19 cellular contexts compared by ENCODE assay signal in genomic region chr17:81741049-81741593, GRCh38. TPM values are rescaled to one million over a fixed set of nuclear protein-coding genes. Genes with fewer than 3 reads are reported as not detected.
A peak's percentile ranks its signal among the peaks of the same experiment; 100 is the strongest.
DNase-seq lines count a peak whose midpoint lies in the region; ATAC-seq, FAIRE-seq and TF ChIP-seq lines count a peak whose summit lies in the region.
"Had no signal": no experiment of that assay in that cellular context is flagged by ENCODE, and none has a peak within 500 bp of the region (broad histone marks: within the 10 kb centered on the region; RNA-seq: fewer than 3 reads in every experiment).

No MANE protein-coding gene starts in this region.

- H3K79me2 ChIP-seq in GM12878 (ENCODE audit: control insufficient read depth, insufficient read depth, low read length), result no peaks in the 10 kb centered on the region

- in situ Hi-C loops in GM12878 (cut with MboI), result no loop called here

- H4K20me1 ChIP-seq in GM12878 (ENCODE audit: control insufficient read depth, insufficient read depth), result no peaks in the 10 kb centered on the region
- H4K20me1 ChIP-seq: BLaER1 treated with 17β-estradiol and CSF1 and Interleukin-3, amounts not matched to agents 10 nM and 100 nM had no signal

- no peak for FAIRE-seq in GM12878 (lab: Jason Lieb, UNC)
- FAIRE-seq: frontal cortex had no signal

- RAD21 ChIA-PET in GM12878 (lab: Charles Lee; ENCODE audit: unreplicated experiment), result no interaction called here

- TF ChIP-seq POLR2A in GM12878 (IDR thresholded peaks at IDR 0.05; ENCODE audit: low read depth, low read length), result no peak

- WGBS in right cardiac atrium, result 45% methylated on average over 22 of the region's 22 CpGs
- 49% methylated on average over 18 of the region's 22 CpGs for WGBS in GM12878 (ENCODE audit: insufficient coverage, insufficient replicate concordance, low lambda C conversion rate, missing lambda C conversion rate)

- SMC1A ChIA-PET in GM12878 (lab: Charles Lee; ENCODE audit: uncharacterized antibody, unreplicated experiment), result no interaction called here

- H2AFZ ChIP-seq in GM12878 (ENCODE audit: control insufficient read depth, low read depth, low read length), result no peak overlapping the region

- no peak overlapping the region for H3K9ac ChIP-seq in GM12878 (ENCODE audit: control insufficient read depth, insufficient read depth, low read length)
- H3K9ac ChIP-seq: BLaER1 treated with 17β-estradiol and CSF1 and Interleukin-3, amounts not matched to agents 10 nM and 100 nM had no signal

- no peaks in the 10 kb centered on the region for H3K9me3 ChIP-seq in right cardiac atrium (ENCODE audit: control insufficient read depth, low read length)
- H3K9me3 ChIP-seq in GM12878 (replicated peaks; ENCODE audit: control insufficient read depth, insufficient read depth, low read length), result no peaks in the 10 kb centered on the region
- H3K9me3 ChIP-seq in mucosa of descending colon, result no peaks in the 10 kb centered on the region
- H3K9me3 ChIP-seq: BLaER1 treated with 17β-estradiol and CSF1 and Interleukin-3, amounts not matched to agents 10 nM and 100 nM; right atrium auricular region; SJCRH30 had no signal

- DNase-seq in right cardiac atrium (no peak), Right ventricle myocardium superior (no peak), GM12878 (ENCODE audit: low read depth, low spot score) (no peak), mucosa of descending colon (no peak)
- DNase-seq in activated CD4-positive, CD25-positive, alpha-beta regulatory T cell treated with anti-CD3 and anti-CD28 coated beads, Interleukin-2, amount 50 U/mL, for 72 hours, result no peak
- DNase-seq in central memory CD4-positive, alpha-beta T cell, result no peak
- DNase-seq: activated CD4-positive, alpha-beta T cell treated with anti-CD3 and anti-CD28 coated beads for 48 hours; activated CD8-positive, alpha-beta memory T cell treated with anti-CD3 and anti-CD28 coated beads, Interleukin-2, amount 10 ng/mL, durations not matched to agents 7 days and 5 days; effector CD8-positive, alpha-beta T cell; GOT3; NCI-H1694; nucleus accumbens; PC-3 had no signal

- TF ChIP-seq EP300 in GM12878 (IDR thresholded peaks at IDR 0.05; ENCODE audit: borderline replicate concordance in 1 of 2, control insufficient read depth in 1 of 2, low read depth in 2 of 2, low read length in 2 of 2), result no peak

- POLR2A ChIA-PET in GM12878 (lab: Charles Lee), result no interaction called here

- H3K36me3 ChIP-seq in GM12878 (ENCODE audit: control insufficient read depth in 2 of 2, insufficient read depth in 2 of 2, low read length in 1 of 2), result no peaks in the 10 kb centered on the region
- H3K36me3 ChIP-seq in mucosa of descending colon (ENCODE audit: low read depth), result no peaks in the 10 kb centered on the region
- H3K36me3 ChIP-seq: BLaER1 treated with 17β-estradiol and CSF1 and Interleukin-3, amounts not matched to agents 10 nM and 100 nM; right atrium auricular region; SJCRH30 had no signal

- ATAC-seq in right cardiac atrium, result peak; percentile 25 to 46
- no peak for ATAC-seq in Right ventricle myocardium superior (ENCODE audit: poor library complexity)
- ATAC-seq in GM12878, result peak; percentile 30; the same call in 2 of the 3 replicates
- ATAC-seq in mucosa of descending colon, result peak; percentile 23
- ATAC-seq in GM21526 (IDR thresholded peaks at IDR 0.05; ENCODE audit: low FRiP score, unreplicated experiment), result no peak
- no peak for ATAC-seq in HG02678 (IDR thresholded peaks at IDR 0.05; ENCODE audit: unreplicated experiment)
- ATAC-seq: PC-3 had no signal

- no peak for TF ChIP-seq RAD21 in GM12878 (IDR thresholded peaks at IDR 0.05; ENCODE audit: insufficient read depth, low read depth, low read length)

- intact Hi-C loops in right cardiac atrium (cut with DNase I) (no loop called here), Right ventricle myocardium superior (cut with DNase I) (no loop called here), GM12878 (cut with micrococcal nuclease; ENCODE audit: unreplicated experiment) (no loop called here), mucosa of descending colon (cut with DNase I, micrococcal nuclease) (no loop called here)

- no TSS peak for BruUV-seq in GM12878 (replicated peaks; lab: Mats Ljungman, UMichigan)

- H3K27me3 ChIP-seq in right cardiac atrium (ENCODE audit: control insufficient read depth, insufficient read depth), result no peaks in the 10 kb centered on the region
- H3K27me3 ChIP-seq in GM12878 (replicated peaks in 1 of 2; ENCODE audit: control insufficient read depth in 2 of 2, insufficient read depth in 2 of 2, low read length in 1 of 2), result no peaks in the 10 kb centered on the region; a peak in 1 of 4 replicates
- H3K27me3 ChIP-seq: BLaER1 treated with 17β-estradiol and CSF1 and Interleukin-3, amounts not matched to agents 10 nM and 100 nM; right atrium auricular region had no signal

- H3K4me2 ChIP-seq in GM12878 (ENCODE audit: control insufficient read depth, insufficient read depth), result no peak overlapping the region
- H3K4me2 ChIP-seq: BLaER1 treated with 17β-estradiol and CSF1 and Interleukin-3, amounts not matched to agents 10 nM and 100 nM had no signal

- H3K27ac ChIP-seq in right cardiac atrium (ENCODE audit: low read length), result no peak overlapping the region
- H3K27ac ChIP-seq in GM12878 (ENCODE audit: control insufficient read depth, insufficient read depth), result no peak overlapping the region
- H3K27ac ChIP-seq: BLaER1 treated with 17β-estradiol and CSF1 and Interleukin-3, amounts not matched to agents 10 nM and 100 nM; right atrium auricular region; SJCRH30 had no signal

- no peaks in the 10 kb centered on the region for H3K4me1 ChIP-seq in right cardiac atrium (ENCODE audit: control insufficient read depth, insufficient read depth, low read length)
- no peaks in the 10 kb centered on the region for H3K4me1 ChIP-seq in GM12878 (ENCODE audit: control insufficient read depth, insufficient read depth, low read length)
- peaks cover 5% of the 10 kb centered on the region for H3K4me1 ChIP-seq in mucosa of descending colon (ENCODE audit: low read depth)
- H3K4me1 ChIP-seq: SJCRH30 had no signal

- H3K4me3 ChIP-seq in right cardiac atrium (ENCODE audit: low read length) (no peak overlapping the region), GM12878 (no peak overlapping the region), mucosa of descending colon (no peak overlapping the region)
- H3K4me3 ChIP-seq: BLaER1 treated with 17β-estradiol and CSF1 and Interleukin-3, amounts not matched to agents 10 nM and 100 nM; right atrium auricular region; SJCRH30 had no signal

- CTCF ChIA-PET in GM12878 (lab: Yijun Ruan, JAX), result no interaction called here

- TF ChIP-seq CTCF in GM12878 (IDR thresholded peaks at IDR 0.05 in 2 of 3, conservative IDR thresholded peaks at IDR 0.05 in 1 of 3; ENCODE audit: control insufficient read depth in 2 of 3, extremely low read depth in 1 of 3, insufficient read depth in 1 of 3, low read depth in 3 of 3, low read length in 3 of 3) (no peak), mucosa of descending colon (IDR thresholded peaks at IDR 0.05) (no peak)

RNA-seq across cellular contexts. Expression of gene SLC25A10, which starts 29.0 kb away (rescaled TPM):
- total RNA-seq in right cardiac atrium (10 to 100 TPM in 1 of 4 donors, 1 to 10 TPM in 3; 5.9 to 11.4 (median 9.6) TPM), Right ventricle myocardium superior (7.0 TPM), GM12878 (2014; rRNA removed) (50.1 and 52.6 TPM in 2 replicates), GM12878 (2014; rRNA removed; fragmentation: Illumina TruSeq; extraction: Trizol) (9.3 and 11.6 TPM in 2 replicates), GM12878 (2021) (38.5 and 41.7 TPM in 2 replicates), mucosa of descending colon (10 to 100 TPM; 22.9 to 61.6 (median 57.6) TPM)
- polyA plus RNA-seq in right cardiac atrium (18.6 TPM), GM12878 (2011; rRNA removed) (2.7 and 10.2 TPM in 2 replicates), GM12878 (2014; fragmentation: Illumina TruSeq; extraction: Trizol) (1.1 and 11.6 TPM in 2 replicates), GM12878 (2014; fragmentation: Nextera tagmentation; extraction: Ambion mirVana) (1 to 10 TPM in 1 of 2 experiments, under 1 TPM in 1; 0.11 to 1.4 TPM), GM12878 (2014; rRNA removed) (33.0 and 43.1 TPM in 2 replicates), GM12878 (2016; fragmentation: Nextera tagmentation; extraction: Ambion mirVana) (10 to 100 TPM; 68.6 to 72.7 TPM)
- 9.2 and 29.9 TPM in 2 replicates for total RNA-seq in GM12878 (2013; cell fraction: nucleolus; rRNA removed)
- polyA plus RNA-seq in GM12878 (2011; ENCODE audit: low read depth), result 4.1 TPM
- polyA plus RNA-seq in GM12878 (2011; cell fraction: cytosol; rRNA removed), result 18.6 and 24.8 TPM in 2 replicates
- polyA plus RNA-seq in GM12878 (2011; cell fraction: nucleus; rRNA removed), result 34.2 and 50.1 TPM in 2 replicates
- polyA plus RNA-seq in GM12878 (2012), result 12.3 and 12.9 TPM in 2 replicates
- polyA minus RNA-seq in GM12878 (2011; rRNA and poly(A)+ RNA removed), result 4.9 and 12.2 TPM in 2 replicates
- polyA minus RNA-seq in GM12878 (2011; cell fraction: cytosol; rRNA and poly(A)+ RNA removed), result 3.6 and 6.1 TPM in 2 replicates
- 6.2 and 15.2 TPM in 2 replicates for polyA minus RNA-seq in GM12878 (2011; cell fraction: nucleus; rRNA and poly(A)+ RNA removed)

RNA-seq across cellular contexts. Expression of gene MRPL12, which starts 38.0 kb away (rescaled TPM):
- total RNA-seq in right cardiac atrium (100 to 1,000 TPM in 3 of 4 donors, 10 to 100 TPM in 1; 83.3 to 142 (median 112) TPM), Right ventricle myocardium superior (173 TPM), GM12878 (2014; rRNA removed) (115 and 157 TPM in 2 replicates), GM12878 (2014; rRNA removed; fragmentation: Illumina TruSeq; extraction: Trizol) (37.5 and 42.7 TPM in 2 replicates), GM12878 (2021) (163 and 169 TPM in 2 replicates), mucosa of descending colon (100 to 1,000 TPM in 2 of 3 donors, 10 to 100 TPM in 1; 69.0 to 109 (median 108) TPM)
- polyA plus RNA-seq in right cardiac atrium (310 TPM), GM12878 (2011; rRNA removed) (50.4 and 77.8 TPM in 2 replicates), GM12878 (2014; fragmentation: Illumina TruSeq; extraction: Trizol) (28.4 and 67.3 TPM in 2 replicates), GM12878 (2014; fragmentation: Nextera tagmentation; extraction: Ambion mirVana) (1 to 10 TPM; 1.3 to 4.5 TPM), GM12878 (2014; rRNA removed) (269 and 299 TPM in 2 replicates), GM12878 (2016; fragmentation: Nextera tagmentation; extraction: Ambion mirVana) (100 to 1,000 TPM; 235 to 247 TPM)
- 8.8 and 10.1 TPM in 2 replicates for total RNA-seq in GM12878 (2013; cell fraction: nucleolus; rRNA removed)
- polyA plus RNA-seq in GM12878 (2011; ENCODE audit: low read depth), result 20.7 TPM
- 118 and 173 TPM in 2 replicates for polyA plus RNA-seq in GM12878 (2011; cell fraction: cytosol; rRNA removed)
- polyA plus RNA-seq in GM12878 (2011; cell fraction: nucleus; rRNA removed), result 63.4 and 87.9 TPM in 2 replicates
- 61.5 and 76.2 TPM in 2 replicates for polyA plus RNA-seq in GM12878 (2012)
- polyA minus RNA-seq in GM12878 (2011; rRNA and poly(A)+ RNA removed), result 25.1 and 41.4 TPM in 2 replicates
- polyA minus RNA-seq in GM12878 (2011; cell fraction: cytosol; rRNA and poly(A)+ RNA removed), result 26.9 and 29.7 TPM in 2 replicates
- polyA minus RNA-seq in GM12878 (2011; cell fraction: nucleus; rRNA and poly(A)+ RNA removed), result 6.0 and 18.1 TPM in 2 replicates

RNA-seq across cellular contexts. Expression of gene HGS, which starts 57.3 kb away (rescaled TPM):
- total RNA-seq in right cardiac atrium (10 to 100 TPM; 42.1 to 50.3 (median 47.9) TPM), Right ventricle myocardium superior (34.5 TPM), GM12878 (2014; rRNA removed) (41.4 and 59.5 TPM in 2 replicates), GM12878 (2014; rRNA removed; fragmentation: Illumina TruSeq; extraction: Trizol) (23.2 and 29.3 TPM in 2 replicates), GM12878 (2021) (58.0 and 85.6 TPM in 2 replicates), mucosa of descending colon (100 to 1,000 TPM in 2 of 3 donors, 10 to 100 TPM in 1; 91.4 to 126 (median 102) TPM)
- polyA plus RNA-seq in right cardiac atrium (48.6 TPM), GM12878 (2011; rRNA removed) (23.5 and 40.1 TPM in 2 replicates), GM12878 (2014; fragmentation: Illumina TruSeq; extraction: Trizol) (29.2 and 51.0 TPM in 2 replicates), GM12878 (2014; fragmentation: Nextera tagmentation; extraction: Ambion mirVana) (1 to 10 TPM; 2.2 to 3.7 TPM), GM12878 (2014; rRNA removed) (75.4 and 94.8 TPM in 2 replicates), GM12878 (2016; fragmentation: Nextera tagmentation; extraction: Ambion mirVana) (10 to 100 TPM; 59.9 to 69.3 TPM)
- 118 and 143 TPM in 2 replicates for total RNA-seq in GM12878 (2013; cell fraction: nucleolus; rRNA removed)
- 26.6 TPM for polyA plus RNA-seq in GM12878 (2011; ENCODE audit: low read depth)
- polyA plus RNA-seq in GM12878 (2011; cell fraction: cytosol; rRNA removed), result 34.2 and 50.9 TPM in 2 replicates
- polyA plus RNA-seq in GM12878 (2011; cell fraction: nucleus; rRNA removed), result 518 and 543 TPM in 2 replicates
- 54.1 and 64.4 TPM in 2 replicates for polyA plus RNA-seq in GM12878 (2012)
- polyA minus RNA-seq in GM12878 (2011; rRNA and poly(A)+ RNA removed), result 42.9 and 44.6 TPM in 2 replicates
- polyA minus RNA-seq in GM12878 (2011; cell fraction: cytosol; rRNA and poly(A)+ RNA removed), result 22.3 and 29.3 TPM in 2 replicates
- polyA minus RNA-seq in GM12878 (2011; cell fraction: nucleus; rRNA and poly(A)+ RNA removed), result 49.6 and 81.2 TPM in 2 replicates

RNA-seq across cellular contexts. Expression of gene ARL16, which starts 57.5 kb away (rescaled TPM):
- total RNA-seq in right cardiac atrium, result 10 to 100 TPM; 13.2 to 24.4 (median 16.8) TPM
- polyA plus RNA-seq in right cardiac atrium, result 20.9 TPM
- 11.9 TPM for total RNA-seq in Right ventricle myocardium superior
- 16.5 and 20.3 TPM in 2 replicates for total RNA-seq in GM12878 (2013; cell fraction: nucleolus; rRNA removed)
- 41.9 and 42.1 TPM in 2 replicates for total RNA-seq in GM12878 (2014; rRNA removed)
- total RNA-seq in GM12878 (2014; rRNA removed; fragmentation: Illumina TruSeq; extraction: Trizol), result 21.0 and 22.1 TPM in 2 replicates
- total RNA-seq in GM12878 (2021), result 18.6 and 25.6 TPM in 2 replicates
- polyA plus RNA-seq in GM12878 (2011; ENCODE audit: low read depth), result 29.5 TPM
- polyA plus RNA-seq in GM12878 (2011; rRNA removed), result 26.8 and 34.3 TPM in 2 replicates
- 45.5 and 56.7 TPM in 2 replicates for polyA plus RNA-seq in GM12878 (2011; cell fraction: cytosol; rRNA removed)
- 15.8 and 23.1 TPM in 2 replicates for polyA plus RNA-seq in GM12878 (2011; cell fraction: nucleus; rRNA removed)
- 24.6 and 26.5 TPM in 2 replicates for polyA plus RNA-seq in GM12878 (2012)
- 15.9 and 27.4 TPM in 2 replicates for polyA plus RNA-seq in GM12878 (2014; fragmentation: Illumina TruSeq; extraction: Trizol)
- polyA plus RNA-seq in GM12878 (2014; fragmentation: Nextera tagmentation; extraction: Ambion mirVana), result 10 to 100 TPM in 1 of 2 experiments, 1 to 10 TPM in 1; 4.7 to 20.8 TPM
- polyA plus RNA-seq in GM12878 (2014; rRNA removed), result 43.6 and 44.5 TPM in 2 replicates
- 10 to 100 TPM; 46.5 to 47.6 TPM for polyA plus RNA-seq in GM12878 (2016; fragmentation: Nextera tagmentation; extraction: Ambion mirVana)
- 12.5 and 18.9 TPM in 2 replicates for polyA minus RNA-seq in GM12878 (2011; rRNA and poly(A)+ RNA removed)
- 5.9 and 7.2 TPM in 2 replicates for polyA minus RNA-seq in GM12878 (2011; cell fraction: cytosol; rRNA and poly(A)+ RNA removed)
- 6.4 and 10.4 TPM in 2 replicates for polyA minus RNA-seq in GM12878 (2011; cell fraction: nucleus; rRNA and poly(A)+ RNA removed)
- 10 to 100 TPM; 14.0 to 27.6 (median 26.1) TPM for total RNA-seq in mucosa of descending colon

Comparison
In these comparisons a context has a peak if more than half of its experiments do, and no peak if none do; other contexts are left out.
1. ATAC-seq: peak in right cardiac atrium (2 of 2), GM12878 (single experiment) and mucosa of descending colon (single experiment); none in Right ventricle myocardium superior (single experiment), GM21526 (single experiment) and HG02678 (single experiment).